20 cellular contexts compared by ENCODE assay signal in genomic region chrX:30806187-30806728, GRCh38.
"Had no signal": no experiment of that assay in that cellular context is flagged by ENCODE, and none has a peak within 500 bp of the region (broad histone marks: within the 10 kb centered on the region; RNA-seq: fewer than 3 reads in every experiment).

No MANE protein-coding gene starts in this region.

- DNase-seq: dermis blood vessel endothelial cell; glutamatergic neuron; islet precursor cell; left cardiac atrium; left ventricle myocardium inferior; lower lobe of right lung; mesendoderm; naive thymus-derived CD4-positive, alpha-beta T cell; nephron progenitor cell; psoas muscle; retina; right lobe of liver; spleen; stimulated activated CD4-positive, alpha-beta T cell treated with anti-CD3 and anti-CD28 coated beads, Interleukin-2, amount 100 ng/mL, for 24 hours; stimulated activated CD4-positive, alpha-beta T cell treated with anti-CD3 and anti-CD28 coated beads, Interleukin-4, amount 100 ng/mL, for 4 hours; stimulated activated naive CD4-positive, alpha-beta T cell; trophoblast cell had no signal

- H3K27me3 Mint-ChIP-seq: naive thymus-derived CD4-positive, alpha-beta T cell had no signal

- H3K4me3 ChIP-seq: gastroesophageal sphincter, left ventricle myocardium inferior, lower lobe of right lung, psoas muscle, right lobe of liver, spleen had no signal

- H3K27ac ChIP-seq: gastroesophageal sphincter, left ventricle myocardium inferior, lower lobe of right lung, neutrophil, psoas muscle, right lobe of liver, spleen had no signal

- H3K27ac Mint-ChIP-seq: nephron progenitor cell had no signal

- H3K36me3 Mint-ChIP-seq: naive thymus-derived CD4-positive, alpha-beta T cell had no signal

- ATAC-seq: gastroesophageal sphincter; left cardiac atrium; lower lobe of right lung; naive thymus-derived CD4-positive, alpha-beta T cell; psoas muscle; right lobe of liver had no signal

- H3K4me3 Mint-ChIP-seq: naive thymus-derived CD4-positive, alpha-beta T cell; nephron progenitor cell had no signal

- H3K36me3 ChIP-seq: gastroesophageal sphincter, left ventricle myocardium inferior, lower lobe of right lung, neutrophil, right lobe of liver, spleen had no signal

- H3K27me3 ChIP-seq: gastroesophageal sphincter, neutrophil, right lobe of liver, spleen had no signal

- FAIRE-seq: urothelium cell line had no signal

- H3K4me1 Mint-ChIP-seq: naive thymus-derived CD4-positive, alpha-beta T cell; nephron progenitor cell had no signal
